In genomic region chr11:64179221-64179620, GRCh38 we compare ENCODE assay signal across 8 cellular contexts.
"Had no signal": no experiment of that assay in that cellular context is flagged by ENCODE, and none has a peak within 500 bp of the region (broad histone marks: within the 10 kb centered on the region; RNA-seq: fewer than 3 reads in every experiment).

No MANE protein-coding gene starts in this region.

- H3K27ac Mint-ChIP-seq: H9, IgD-negative memory B cell had no signal

- H3K27ac ChIP-seq: GM23248 had no signal

- H3K27me3 Mint-ChIP-seq: IgD-negative memory B cell had no signal

- H2AFZ ChIP-seq: GM23248 had no signal

- FAIRE-seq: H1, H54, HTR-8/SVneo had no signal

- H3K4me3 ChIP-seq: GM23248 had no signal

- H3K4me3 Mint-ChIP-seq: H9 had no signal

- DNase-seq: GM23248, H9, HCEC 1CT, KBM-7 had no signal

- H3K9ac ChIP-seq: GM23248 had no signal
